Comparison of ENCODE assay signal across 8 cellular contexts in the genomic region with DNA sequence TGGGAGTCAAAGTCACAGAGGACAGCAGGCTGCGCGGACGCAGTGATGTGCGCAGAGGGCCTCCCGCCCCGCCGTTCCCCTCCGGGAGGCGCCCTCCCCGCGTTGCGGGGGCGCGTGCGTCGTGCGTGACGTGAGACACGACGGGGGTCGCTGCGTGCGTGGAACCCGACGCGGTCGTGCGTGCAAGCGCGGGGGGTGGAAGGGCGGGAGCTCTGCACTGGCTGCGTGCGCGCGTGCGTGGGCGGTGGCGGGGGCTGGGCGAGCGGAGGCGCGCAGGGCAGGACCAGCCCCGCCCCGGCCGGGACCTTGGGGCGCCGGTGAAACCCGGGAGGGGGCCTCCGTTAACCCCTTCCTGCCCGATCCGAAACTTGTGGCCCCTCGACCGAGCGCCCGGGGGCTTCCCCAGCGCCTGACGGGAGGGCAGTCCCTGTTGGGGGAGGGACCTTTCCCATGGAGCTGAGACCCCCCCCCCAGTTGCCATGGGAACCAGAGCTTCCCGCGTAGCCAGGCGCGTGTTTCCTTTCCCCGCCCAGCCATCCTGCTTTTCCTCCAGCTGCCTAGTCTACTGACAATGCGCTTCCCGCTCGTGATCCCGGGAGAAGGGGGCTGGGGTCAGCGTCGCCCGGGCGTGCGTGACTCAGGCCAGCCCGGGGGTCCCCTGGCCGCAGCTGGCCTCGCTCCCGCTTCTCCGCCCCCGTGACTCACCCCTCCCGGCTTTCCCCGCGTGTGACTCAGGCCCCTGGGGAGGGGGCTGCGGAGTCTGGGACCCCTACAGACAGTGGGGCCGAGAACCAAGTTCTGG. TPM values are rescaled to one million over a fixed set of nuclear protein-coding genes. Genes with fewer than 3 reads are reported as not detected.
DNase-seq lines count a peak whose midpoint lies in the region; ATAC-seq, FAIRE-seq and TF ChIP-seq lines count a peak whose summit lies in the region.

No MANE protein-coding gene starts in this region.

- H3K27me3 ChIP-seq in HUES64 (ENCODE audit: insufficient read depth, low read length), result no peaks in the 10 kb centered on the region
- H3K27me3 ChIP-seq in gastroesophageal sphincter, result no peaks in the 10 kb centered on the region

- peak overlapping the region; percentile 54 for H3K4me3 ChIP-seq in HUES64 (ENCODE audit: low read length)
- peak overlapping the region; percentile 33 to 60 for H3K4me3 ChIP-seq in gastroesophageal sphincter

- WGBS in HUES64, result 3% methylated on average over 82 of the region's 82 CpGs
- WGBS in gastroesophageal sphincter (ENCODE audit: low coverage in 1 of 2), 2 donors, result no CpG with 5 or more reads among the region's 82 CpGs

- H3K9ac ChIP-seq in HUES64 (ENCODE audit: low read depth, low read length), result peak overlapping the region; percentile 66

- TF ChIP-seq POLR2A in Raji (IDR thresholded peaks at IDR 0.05; ENCODE audit: insufficient read depth, low read depth, low read length) (0 out of 2 replicates have a peak, but pooled peaks have one; percentile 53), gastroesophageal sphincter (IDR thresholded peaks at IDR 0.05) (peak; percentile 72 to 79)

- peak; percentile 58 for FAIRE-seq in GM18507 (lab: Jason Lieb, UNC)

- no peak for DNase-seq in GM18507 (ENCODE audit: extremely low spot score, insufficient read length, low read depth)
- DNase-seq in activated gamma-delta T cell treated with anti-CD3 and anti-CD28 coated beads, Interleukin-2, amount 50 U/mL, for 16 hours (ENCODE audit: low read depth), result peak; percentile 85
- peak in 54 of 56 donors; percentile 65 to 98 (median 89) for DNase-seq in nucleus accumbens (lab: John Stamatoyannopoulos, UW)
- DNase-seq in substantia nigra (lab: John Stamatoyannopoulos, UW), result peak; percentile 43 to 97 (median 79)

- no peak for TF ChIP-seq CTCF in 22Rv1 (IDR thresholded peaks at IDR 0.05)
- peak in 1 of 4 experiments; percentile 30 for TF ChIP-seq CTCF in gastroesophageal sphincter (IDR thresholded peaks at IDR 0.05)

- peak overlapping the region; percentile 98 for H3K27ac ChIP-seq in 22Rv1
- peak overlapping the region; percentile 47; the same call in 1 of the 2 replicates for H3K27ac ChIP-seq in HUES64 (ENCODE audit: low read depth, low read length)
- H3K27ac ChIP-seq in gastroesophageal sphincter, result peak overlapping the region; percentile 67 to 100 (median 98)
- H3K27ac ChIP-seq in substantia nigra (ENCODE audit: low read depth, low read length, poor library complexity, severe bottlenecking), result peak overlapping the region; percentile 86

- H3K4me1 ChIP-seq in HUES64 (ENCODE audit: insufficient read depth, low read length), result peaks cover 24% of the 10 kb centered on the region
- H3K4me1 ChIP-seq in gastroesophageal sphincter, result peaks cover 0 to 85% (median 45%) of the 10 kb centered on the region in 3 donors

- ATAC-seq in gastroesophageal sphincter, result peak; percentile 70

- H3K9me3 ChIP-seq in HUES64 (ENCODE audit: insufficient read depth, low read depth, low read length) (no peaks in the 10 kb centered on the region), gastroesophageal sphincter (no peaks in the 10 kb centered on the region)

- H3K36me3 ChIP-seq in HUES64 (ENCODE audit: insufficient read depth, low read length) (no peaks in the 10 kb centered on the region), gastroesophageal sphincter (no peaks in the 10 kb centered on the region)

- TF ChIP-seq EP300 in gastroesophageal sphincter (IDR thresholded peaks at IDR 0.05), result peak; percentile 97

RNA-seq across cellular contexts. Expression of gene HOOK2, which starts 7.3 kb away (rescaled TPM):
- polyA plus RNA-seq in HUES64 (2013, experiment 1 of 2), result 23.3 TPM
- polyA plus RNA-seq in HUES64 (2013, experiment 2 of 2), result 23.0 TPM
- 10 to 100 TPM; 13.5 to 24.1 (median 14.6) TPM for total RNA-seq in gastroesophageal sphincter

RNA-seq across cellular contexts. Expression of gene JUNB, which starts 8.7 kb away (rescaled TPM):
- polyA plus RNA-seq in HUES64 (2013, experiment 1 of 2), result 2.4 TPM
- polyA plus RNA-seq in HUES64 (2013, experiment 2 of 2), result 3.6 TPM
- total RNA-seq in gastroesophageal sphincter, result 100 to 1,000 TPM in 3 of 4 donors, 10 to 100 TPM in 1; 99.3 to 614 (median 168) TPM

RNA-seq across cellular contexts. Expression of gene PRDX2, which starts 19.0 kb away (rescaled TPM):
- polyA plus RNA-seq in HUES64 (2013, experiment 1 of 2), result 317 TPM
- polyA plus RNA-seq in HUES64 (2013, experiment 2 of 2), result 333 TPM
- total RNA-seq in gastroesophageal sphincter, result 100 to 1,000 TPM; 178 to 303 (median 227) TPM

RNA-seq across cellular contexts. Expression of gene THSD8, which starts 19.2 kb away (rescaled TPM):
- polyA plus RNA-seq in HUES64 (2013, experiment 1 of 2), result 8.9 TPM
- 15.8 TPM for polyA plus RNA-seq in HUES64 (2013, experiment 2 of 2)
- not detected for total RNA-seq in gastroesophageal sphincter

RNA-seq across cellular contexts. Expression of gene RNASEH2A, which starts 23.8 kb away (rescaled TPM):
- polyA plus RNA-seq in HUES64 (2013, experiment 1 of 2), result 59.2 TPM
- polyA plus RNA-seq in HUES64 (2013, experiment 2 of 2), result 65.6 TPM
- total RNA-seq in gastroesophageal sphincter, result 1 to 10 TPM; 2.0 to 9.4 (median 3.7) TPM

Comparison
In these comparisons a context has a peak if more than half of its experiments do, and no peak if none do; other contexts are left out.
1. H3K27ac ChIP-seq: peak in every context shown above with its lines; median percentile 98 in gastroesophageal sphincter; 98 in 22Rv1; 86 in substantia nigra; 47 in HUES64.